In genomic region chr1:39540504-39541031, GRCh38 we compare ENCODE assay signal across 11 cellular contexts. TPM values are rescaled to one million over a fixed set of nuclear protein-coding genes. Genes with fewer than 3 reads are reported as not detected.
DNase-seq lines count a peak whose midpoint lies in the region; ATAC-seq and TF ChIP-seq lines count a peak whose summit lies in the region.
"Had no signal": no experiment of that assay in that cellular context is flagged by ENCODE, and none has a peak within 500 bp of the region (broad histone marks: within the 10 kb centered on the region; RNA-seq: fewer than 3 reads in every experiment).

No MANE protein-coding gene starts in this region.

- H3K79me2 ChIP-seq in osteoblast (ENCODE audit: insufficient read depth, low read length): no peaks in the 10 kb centered on the region

- peaks cover 22% of the 10 kb centered on the region for H3K36me3 ChIP-seq in osteoblast (ENCODE audit: insufficient read depth, low read length)

- peak overlapping the region; percentile 60 for H3K4me2 ChIP-seq in osteoblast (ENCODE audit: insufficient read depth, low read length)

- no TSS peak for BruUV-seq in Calu3 (replicated peaks; lab: Mats Ljungman, UMichigan)

- no peak for ATAC-seq in HG03354 (IDR thresholded peaks at IDR 0.05; ENCODE audit: poor library complexity, severe bottlenecking, unreplicated experiment)

- H3K36me3 Mint-ChIP-seq in CD14-positive monocyte (peaks cover 20 to 34% of the 10 kb centered on the region in 2 donors), Calu3 (ENCODE audit: insufficient read depth, unreplicated experiment) (peaks cover 30% of the 10 kb centered on the region)

- H3K9me3 Mint-ChIP-seq in CD14-positive monocyte (peaks cover 0 to 11% (median 4%) of the 10 kb centered on the region in 7 donors), Calu3 (ENCODE audit: low read depth, unreplicated experiment) (no peaks in the 10 kb centered on the region)
- H3K9me3 Mint-ChIP-seq: activated naive CD4-positive, alpha-beta T cell treated with anti-CD3 and anti-CD28 coated beads, Interleukin-2, amount 50 U/mL, for 24 hours; T-helper 2 cell treated with Interferon-gamma antibody and Interleukin-4, amounts not matched to agents 5 μg/mL and 100 μg/mL, for 36 hours had no signal

- peak overlapping the region; percentile 96 for H3K27ac ChIP-seq in osteoblast (ENCODE audit: low read depth, low read length)

- CTCF ChIA-PET in Calu3 (lab: Charles Lee): no interaction called here

- no peak overlapping the region for H3K4me3 ChIP-seq in fibroblast of villous mesenchyme (ENCODE audit: low read depth, low read length)
- no peak overlapping the region for H3K4me3 ChIP-seq in osteoblast (ENCODE audit: insufficient read depth, low read length)

- H4K20me1 ChIP-seq in osteoblast (ENCODE audit: insufficient read depth, low read length): no peaks in the 10 kb centered on the region

- H2AFZ ChIP-seq in osteoblast (ENCODE audit: low read length): peak overlapping the region; percentile 48

- no peaks in the 10 kb centered on the region for H3K9me3 ChIP-seq in osteoblast (ENCODE audit: low read depth, low read length)

- peak overlapping the region; percentile 97 to 99 (median 99) for H3K27ac Mint-ChIP-seq in CD14-positive monocyte
- H3K27ac Mint-ChIP-seq in Calu3 (ENCODE audit: unreplicated experiment): no peak overlapping the region
- H3K27ac Mint-ChIP-seq: activated naive CD4-positive, alpha-beta T cell treated with anti-CD3 and anti-CD28 coated beads, Interleukin-2, amount 50 U/mL, for 24 hours; T-helper 2 cell treated with Interferon-gamma antibody and Interleukin-4, amounts not matched to agents 5 μg/mL and 100 μg/mL, for 36 hours had no signal

- H3K4me3 Mint-ChIP-seq in CD14-positive monocyte (peak overlapping the region; percentile 31 to 76), Calu3 (ENCODE audit: low read depth, unreplicated experiment) (no peak overlapping the region)
- H3K4me3 Mint-ChIP-seq: activated naive CD4-positive, alpha-beta T cell treated with anti-CD3 and anti-CD28 coated beads, Interleukin-2, amount 50 U/mL, for 24 hours; T-helper 2 cell treated with Interferon-gamma antibody and Interleukin-4, amounts not matched to agents 5 μg/mL and 100 μg/mL, for 36 hours had no signal

- no peaks in the 10 kb centered on the region for H3K27me3 ChIP-seq in osteoblast (ENCODE audit: insufficient read depth, low read length)

- H3K4me1 ChIP-seq in osteoblast (ENCODE audit: insufficient read depth, low read length): peaks cover 25% of the 10 kb centered on the region

- H3K27me3 Mint-ChIP-seq in CD14-positive monocyte (ENCODE audit: low read depth in 3 of 3) (peaks cover 0 to 2% (median 0%) of the 10 kb centered on the region in 3 donors), Calu3 (ENCODE audit: unreplicated experiment) (no peaks in the 10 kb centered on the region)
- H3K27me3 Mint-ChIP-seq: activated naive CD4-positive, alpha-beta T cell treated with anti-CD3 and anti-CD28 coated beads, Interleukin-2, amount 50 U/mL, for 24 hours had no signal

- intact Hi-C loops in CD14-positive monocyte (cut with micrococcal nuclease): loop anchor here in 1 of 2 donors (5.0 kb wide), 1 partner anchor 37 kb away; the partner anchor contains the start of gene PABPC4
- intact Hi-C loops in Calu3 (cut with micrococcal nuclease; ENCODE audit: unreplicated experiment): no loop called here

- DNase-seq in CD14-positive monocyte (ENCODE audit: low spot score): peak; percentile 96
- DNase-seq in RPMI7951 (ENCODE audit: low read depth): peak; percentile 75
- DNase-seq in fibroblast of villous mesenchyme (ENCODE audit: low read depth): peak; percentile 94
- DNase-seq in osteoblast (ENCODE audit: insufficient read length, low spot score, missing footprints): peak; percentile 93
- no peak for DNase-seq in Calu3
- DNase-seq in RKO (ENCODE audit: low spot score): no peak
- no peak for DNase-seq in DMS153 treated with DMSO at 0.1 percent for 48 hours (lab: John Stamatoyannopoulos, UW; ENCODE audit: unreplicated experiment)
- DNase-seq: NCI-H2171 had no signal

- TF ChIP-seq CTCF in CD14-positive monocyte (IDR thresholded peaks at IDR 0.05) (no peak), fibroblast of villous mesenchyme (IDR thresholded peaks at IDR 0.05; ENCODE audit: insufficient read depth, low read depth, low read length) (no peak), osteoblast (IDR thresholded peaks at IDR 0.05; ENCODE audit: extremely low read depth, low read depth, low read length) (no peak), Calu3 (IDR thresholded peaks at IDR 0.05; ENCODE audit: unreplicated experiment) (no peak)

- H3K4me1 Mint-ChIP-seq in CD14-positive monocyte (peaks cover 41% of the 10 kb centered on the region), Calu3 (ENCODE audit: low read depth, unreplicated experiment) (no peaks in the 10 kb centered on the region)
- H3K4me1 Mint-ChIP-seq: activated naive CD4-positive, alpha-beta T cell treated with anti-CD3 and anti-CD28 coated beads, Interleukin-2, amount 50 U/mL, for 24 hours had no signal

RNA-seq across cellular contexts. Expression of gene PABPC4, which starts 36.0 kb away (rescaled TPM):
- polyA plus RNA-seq in CD14-positive monocyte: 10 to 100 TPM; 11.5 to 15.5 TPM
- total RNA-seq in RPMI7951 (2014; rRNA removed; shearing (Covaris generic)): 84.9 and 116 TPM in 2 replicates
- total RNA-seq in fibroblast of villous mesenchyme (115 and 144 TPM in 2 replicates), osteoblast (158 and 182 TPM in 2 replicates), Calu3 (2022) (193 and 213 TPM in 2 replicates)

RNA-seq across cellular contexts. Expression of gene BMP8A, which starts 49.1 kb away (rescaled TPM):
- not detected for polyA plus RNA-seq in CD14-positive monocyte
- total RNA-seq in RPMI7951 (2014; rRNA removed; shearing (Covaris generic)): not detected in 2 replicates
- 0.97 and 1.7 TPM in 2 replicates for total RNA-seq in fibroblast of villous mesenchyme
- 0.72 and 2.4 TPM in 2 replicates for total RNA-seq in osteoblast
- total RNA-seq in Calu3 (2022): 0.24 and 0.40 TPM in 2 replicates

Comparison
In these comparisons a context has a peak if more than half of its experiments do, and no peak if none do; other contexts are left out.
1. DNase-seq: peak in CD14-positive monocyte (single experiment), RPMI7951 (single experiment), fibroblast of villous mesenchyme (single experiment) and osteoblast (single experiment); none in Calu3 (single experiment), RKO (single experiment) and DMS153 treated with DMSO at 0.1 percent for 48 hours (single experiment).